Comparison of ENCODE assay signal across 20 cellular contexts in the genomic region with DNA sequence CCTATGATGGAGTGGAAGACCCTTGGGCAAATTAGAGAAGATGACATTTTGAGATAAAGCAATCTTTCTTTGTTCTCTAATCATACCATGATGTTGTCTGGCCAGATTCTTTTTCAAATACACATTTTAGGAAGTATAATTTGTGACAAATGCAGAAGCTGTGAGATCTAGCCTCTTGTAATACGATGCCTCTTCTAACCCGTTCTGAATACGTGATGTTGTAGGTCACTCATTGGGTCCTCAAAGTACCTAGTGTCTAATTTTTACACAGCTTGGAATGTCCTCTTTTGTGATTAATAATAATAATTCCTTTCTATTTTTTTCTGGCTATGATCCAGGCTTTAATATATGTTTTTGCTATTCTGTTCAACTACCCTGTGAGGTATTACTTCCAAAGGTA.
"Had no signal": no experiment of that assay in that cellular context is flagged by ENCODE, and none has a peak within 500 bp of the region (broad histone marks: within the 10 kb centered on the region; RNA-seq: fewer than 3 reads in every experiment).

No MANE protein-coding gene starts in this region.

- H3K27me3 ChIP-seq: body of pancreas, dorsolateral prefrontal cortex, left lung, tibial nerve, uterus had no signal

- H3K9me3 ChIP-seq: body of pancreas, tibial nerve, uterus had no signal

- H3K27ac Mint-ChIP-seq: activated CD4-positive, alpha-beta memory T cell treated with anti-CD3 and anti-CD28 coated beads, Interleukin-2, amount 10 ng/mL, durations not matched to agents 7 days and 5 days; activated naive CD4-positive, alpha-beta T cell treated with anti-CD3 and anti-CD28 coated beads, Interleukin-2, amount 10 ng/mL, durations not matched to agents 7 days and 5 days; activated T-cell treated with anti-CD3 and anti-CD28 coated beads, Interleukin-2, amount 50 U/mL, for 72 hours; effector memory CD8-positive, alpha-beta T cell; nephron; stimulated activated naive CD8-positive, alpha-beta T cell treated with anti-CD3 and anti-CD28 coated beads, Interleukin-15, Interleukin-2, amounts not matched to agents 100 ng/mL and 50 ng/mL, for 24 hours; T-helper 17 cell had no signal

- FAIRE-seq: colon, endothelial cell of umbilical vein had no signal

- H3K9me3 Mint-ChIP-seq: activated naive CD4-positive, alpha-beta T cell treated with anti-CD3 and anti-CD28 coated beads, Interleukin-2, amount 10 ng/mL, durations not matched to agents 7 days and 5 days; central memory CD8-positive, alpha-beta T cell; effector memory CD8-positive, alpha-beta T cell; nephron had no signal

- H3K4me1 ChIP-seq: body of pancreas, left lung, parathyroid adenoma, tibial nerve, uterus had no signal

- H3K9ac ChIP-seq: parathyroid adenoma had no signal

- H3K4me3 Mint-ChIP-seq: activated CD4-positive, alpha-beta memory T cell treated with anti-CD3 and anti-CD28 coated beads, Interleukin-2, amount 10 ng/mL, durations not matched to agents 7 days and 5 days; activated naive CD4-positive, alpha-beta T cell treated with anti-CD3 and anti-CD28 coated beads, Interleukin-2, amount 10 ng/mL, durations not matched to agents 7 days and 5 days; activated T-cell treated with anti-CD3 and anti-CD28 coated beads, Interleukin-2, amount 50 U/mL, for 72 hours; central memory CD8-positive, alpha-beta T cell; effector memory CD8-positive, alpha-beta T cell; nephron; stimulated activated naive CD8-positive, alpha-beta T cell treated with anti-CD3 and anti-CD28 coated beads, Interleukin-15, Interleukin-2, amounts not matched to agents 100 ng/mL and 50 ng/mL, for 24 hours; T-helper 17 cell had no signal

- DNase-seq: activated CD4-positive, alpha-beta memory T cell treated with anti-CD3 and anti-CD28 coated beads, Interleukin-2, amount 10 ng/mL, durations not matched to agents 7 days and 5 days; activated CD4-positive, alpha-beta T cell treated with anti-CD3 and anti-CD28 coated beads for 48 hours; activated effector memory CD4-positive, alpha-beta T cell treated with anti-CD3 and anti-CD28 coated beads, Interleukin-2, amount 50 U/mL, for 16 hours; activated naive CD4-positive, alpha-beta T cell treated with anti-CD3 and anti-CD28 coated beads, Interleukin-2, amount 10 ng/mL, durations not matched to agents 7 days and 5 days; activated T-cell treated with anti-CD3 and anti-CD28 coated beads, Interleukin-2, amount 50 U/mL, for 72 hours; body of pancreas; effector memory CD8-positive, alpha-beta T cell; stimulated activated CD4-positive, alpha-beta T cell treated with anti-CD3 and anti-CD28 coated beads, Interleukin-1b, Interleukin-23, amount 100 ng/mL, for 48 hours; T-helper 17 cell had no signal

- H3K27ac ChIP-seq: body of pancreas, dorsolateral prefrontal cortex, left lung, parathyroid adenoma, tibial nerve, uterus had no signal

- H3K4me3 ChIP-seq: body of pancreas, dorsolateral prefrontal cortex, left lung, lung, tibial nerve, uterus had no signal

- H3K36me3 Mint-ChIP-seq: activated naive CD4-positive, alpha-beta T cell treated with anti-CD3 and anti-CD28 coated beads, Interleukin-2, amount 10 ng/mL, durations not matched to agents 7 days and 5 days had no signal

- H3K27me3 Mint-ChIP-seq: activated CD4-positive, alpha-beta memory T cell treated with anti-CD3 and anti-CD28 coated beads, Interleukin-2, amount 10 ng/mL, durations not matched to agents 7 days and 5 days; activated naive CD4-positive, alpha-beta T cell treated with anti-CD3 and anti-CD28 coated beads, Interleukin-2, amount 10 ng/mL, durations not matched to agents 7 days and 5 days; central memory CD8-positive, alpha-beta T cell; effector memory CD8-positive, alpha-beta T cell; stimulated activated naive CD8-positive, alpha-beta T cell treated with anti-CD3 and anti-CD28 coated beads, Interleukin-15, Interleukin-2, amounts not matched to agents 100 ng/mL and 50 ng/mL, for 24 hours; T-helper 17 cell had no signal

- H3K4me1 Mint-ChIP-seq: activated CD4-positive, alpha-beta memory T cell treated with anti-CD3 and anti-CD28 coated beads, Interleukin-2, amount 10 ng/mL, durations not matched to agents 7 days and 5 days; activated naive CD4-positive, alpha-beta T cell treated with anti-CD3 and anti-CD28 coated beads, Interleukin-2, amount 10 ng/mL, durations not matched to agents 7 days and 5 days; central memory CD8-positive, alpha-beta T cell; T-helper 17 cell had no signal

- H3K36me3 ChIP-seq: left lung, tibial nerve, uterus had no signal

- H3K79me2 ChIP-seq: parathyroid adenoma had no signal

- H2AFZ ChIP-seq: parathyroid adenoma had no signal
